ENCODE assay signal across 10 cellular contexts in the genomic region with DNA sequence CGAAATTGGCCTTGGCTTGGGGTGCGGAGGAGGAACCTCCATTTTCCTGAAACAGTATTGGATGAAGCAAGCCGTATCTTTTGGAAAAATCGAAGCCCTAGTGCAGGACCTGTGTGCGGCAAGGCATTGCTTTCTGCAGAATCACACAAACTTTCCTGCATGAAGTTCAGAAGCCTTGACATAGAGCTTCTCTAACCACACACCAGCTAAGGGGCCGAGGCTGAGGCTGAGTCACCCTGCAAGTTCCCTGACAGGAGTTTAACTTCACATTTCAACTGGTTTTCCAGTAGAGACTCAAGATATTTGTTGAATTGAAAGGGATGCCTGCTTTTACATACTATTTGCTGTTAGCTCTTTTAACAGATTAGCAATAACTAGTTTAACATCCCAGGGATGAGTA.
DNase-seq lines count a peak whose midpoint lies in the region; ATAC-seq, FAIRE-seq and TF ChIP-seq lines count a peak whose summit lies in the region.
"Had no signal": no experiment of that assay in that cellular context is flagged by ENCODE, and none has a peak within 500 bp of the region (broad histone marks: within the 10 kb centered on the region; RNA-seq: fewer than 3 reads in every experiment).

No MANE protein-coding gene starts in this region.

- no peak overlapping the region for H3K27ac Mint-ChIP-seq in stimulated activated naive CD8-positive, alpha-beta T cell treated with anti-CD3 and anti-CD28 coated beads, Interleukin-15, amount 100 ng/mL, for 72 hours

- peaks cover 40% of the 10 kb centered on the region for H3K4me1 Mint-ChIP-seq in stimulated activated naive CD8-positive, alpha-beta T cell treated with anti-CD3 and anti-CD28 coated beads, Interleukin-15, amount 100 ng/mL, for 72 hours

- FAIRE-seq in H54 (lab: Jason Lieb, UNC): no peak

- peak overlapping the region in 1 of 2 donors; percentile 67 for H3K4me3 Mint-ChIP-seq in stimulated activated naive CD8-positive, alpha-beta T cell treated with anti-CD3 and anti-CD28 coated beads, Interleukin-15, amount 100 ng/mL, for 72 hours

- DNase-seq in NOMO-1 treated with DMSO at 0.1 percent for 48 hours (lab: John Stamatoyannopoulos, UW; ENCODE audit: unreplicated experiment) (peak; percentile 4), NOMO-1 treated with dmso at 0.1 percent for 144 hours (lab: John Stamatoyannopoulos, UW; ENCODE audit: unreplicated experiment) (no peak), myocyte (ENCODE audit: low read depth) (peak; percentile 30), cortex of kidney (lab: John Stamatoyannopoulos, UW) (no peak), H54 (ENCODE audit: insufficient read length, low spot score) (no peak)
- DNase-seq in activated T-helper 9 cell treated with anti-CD3 and anti-CD28 coated beads, Interleukin-2, amount 50 U/mL, for 16 hours (ENCODE audit: low read depth): peak; percentile 33
- DNase-seq in stimulated activated naive CD8-positive, alpha-beta T cell treated with anti-CD3 and anti-CD28 coated beads, Interleukin-15, amount 100 ng/mL, for 72 hours: peak; percentile 16 to 26
- DNase-seq: head of caudate nucleus, NCI-H2107 had no signal

- H3K27me3 Mint-ChIP-seq in stimulated activated naive CD8-positive, alpha-beta T cell treated with anti-CD3 and anti-CD28 coated beads, Interleukin-15, amount 100 ng/mL, for 72 hours: no peaks in the 10 kb centered on the region

- ATAC-seq in stimulated activated naive CD8-positive, alpha-beta T cell treated with anti-CD3 and anti-CD28 coated beads, Interleukin-15, amount 100 ng/mL, for 72 hours: peak; percentile 71
- ATAC-seq in GM19455 (IDR thresholded peaks at IDR 0.05; ENCODE audit: unreplicated experiment): no peak

- H3K9me3 Mint-ChIP-seq in stimulated activated naive CD8-positive, alpha-beta T cell treated with anti-CD3 and anti-CD28 coated beads, Interleukin-15, amount 100 ng/mL, for 72 hours: no peaks in the 10 kb centered on the region

- TF ChIP-seq POLR2A in H54 (IDR thresholded peaks at IDR 0.05; ENCODE audit: low read depth, low read length): no peak

Comparison
In these comparisons a context has a peak if more than half of its experiments do, and no peak if none do; other contexts are left out.
1. DNase-seq: peak in NOMO-1 treated with DMSO at 0.1 percent for 48 hours (single experiment), activated T-helper 9 cell treated with anti-CD3 and anti-CD28 coated beads, Interleukin-2, amount 50 U/mL, for 16 hours (single experiment), myocyte (single experiment) and stimulated activated naive CD8-positive, alpha-beta T cell treated with anti-CD3 and anti-CD28 coated beads, Interleukin-15, amount 100 ng/mL, for 72 hours (2 of 2); none in NOMO-1 treated with dmso at 0.1 percent for 144 hours (single experiment), cortex of kidney (single experiment) and H54 (single experiment).